10 cellular contexts compared by ENCODE assay signal in genomic region chr7:50799873-50800272, GRCh38.
"Had no signal": no experiment of that assay in that cellular context is flagged by ENCODE, and none has a peak within 500 bp of the region (broad histone marks: within the 10 kb centered on the region; RNA-seq: fewer than 3 reads in every experiment).

No MANE protein-coding gene starts in this region.

- DNase-seq: GM23248, GOT3, HFFc6, KG1 had no signal

- H3K4me1 ChIP-seq: HAP-1 had no signal

- ATAC-seq: HCT116, HepG2 had no signal

- H3K4me3 Mint-ChIP-seq: HFFc6, IgD-negative memory B cell had no signal

- H2AFZ ChIP-seq: GM23248 had no signal

- H3K9me3 ChIP-seq: HAP-1 had no signal

- H3K36me3 ChIP-seq: HAP-1 had no signal

- H3K4me3 ChIP-seq: GM23248, HAP-1 had no signal

- H3K9ac ChIP-seq: GM23248 had no signal

- H3K27ac ChIP-seq: GM23248, HL-60 had no signal

- FAIRE-seq: H54, HepG2 had no signal

- H3K27ac Mint-ChIP-seq: HFFc6 had no signal
